Comparison of ENCODE assay signal across 23 cellular contexts in the genomic region with DNA sequence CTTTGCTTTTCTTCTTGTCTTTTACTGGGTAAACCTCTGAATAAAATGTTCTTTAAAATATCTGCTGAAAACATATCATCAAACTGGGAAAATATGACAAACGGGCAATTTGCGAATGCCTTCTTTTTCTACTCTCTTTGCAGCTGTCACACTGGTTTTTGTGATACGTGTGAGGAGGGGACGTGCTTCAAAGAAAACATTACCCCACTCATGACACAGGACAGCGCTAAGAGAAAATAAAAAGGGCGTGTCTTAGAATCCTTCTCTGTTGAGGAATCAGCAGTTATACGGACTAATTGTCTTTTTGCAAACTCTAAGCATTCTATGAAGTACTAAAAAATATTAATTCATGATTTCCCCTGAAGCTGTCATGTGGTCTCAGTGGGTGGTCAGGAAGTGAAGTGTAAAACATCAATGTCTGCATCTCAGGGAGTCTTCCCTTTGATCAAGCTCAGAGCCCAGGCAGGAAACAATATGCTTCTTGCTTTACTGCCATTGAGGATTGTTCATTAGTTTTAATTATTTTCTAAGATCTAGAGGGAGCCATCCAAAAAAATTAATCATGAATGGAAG.
DNase-seq lines count a peak whose midpoint lies in the region; ATAC-seq and TF ChIP-seq lines count a peak whose summit lies in the region.
"Had no signal": no experiment of that assay in that cellular context is flagged by ENCODE, and none has a peak within 500 bp of the region (broad histone marks: within the 10 kb centered on the region; RNA-seq: fewer than 3 reads in every experiment).

No MANE protein-coding gene starts in this region.

- no peaks in the 10 kb centered on the region for H3K36me3 ChIP-seq in CD4-positive, alpha-beta memory T cell (ENCODE audit: insufficient read depth, low read length)
- no peaks in the 10 kb centered on the region for H3K36me3 ChIP-seq in naive thymus-derived CD4-positive, alpha-beta T cell (ENCODE audit: control insufficient read depth in 2 of 3, insufficient read depth in 3 of 3, low read length in 3 of 3)
- no peaks in the 10 kb centered on the region for H3K36me3 ChIP-seq in PC-3 (ENCODE audit: low read depth, low read length)
- H3K36me3 ChIP-seq: neutrophil, right lobe of liver, SJCRH30 had no signal

- no peak overlapping the region for H3K4me2 ChIP-seq in PC-3 (ENCODE audit: low read length)

- H3K9me2 ChIP-seq in PC-3 (replicated peaks; ENCODE audit: low read length): no peaks in the 10 kb centered on the region

- no peak for DNase-seq in activated CD4-positive, alpha-beta T cell treated with anti-CD3 and anti-CD28 coated beads, Interleukin-2, amount 10 ng/mL, durations not matched to agents 24 days and 14 days
- no peak for DNase-seq in activated CD4-positive, alpha-beta T cell treated with anti-CD3 and anti-CD28 coated beads, Interleukin-2, amount 50 U/mL, for 1 hour
- DNase-seq in CD4-positive, alpha-beta memory T cell: peak in 4 of 5 donors; percentile 1 to 17 (median 9)
- no peak for DNase-seq in T-helper 2 cell treated with Interferon-gamma antibody and Interleukin-4, amounts not matched to agents 5 μg/mL and 100 μg/mL, for 36 hours (ENCODE audit: low spot score)
- peak in 7 of 9 donors; percentile 12 to 60 (median 48) for DNase-seq in naive thymus-derived CD4-positive, alpha-beta T cell
- no peak for DNase-seq in PC-3
- DNase-seq in NCI-H2227 treated with DMSO at 0.1 percent for 48 hours (lab: John Stamatoyannopoulos, UW): no peak
- DNase-seq: 8988T; activated CD4-positive, alpha-beta T cell treated with anti-CD3 and anti-CD28 coated beads for 1 hour; activated effector memory CD4-positive, alpha-beta T cell treated with Interleukin-2 at 50 U/mL for 16 hours; amygdala; GDM1; hypothalamus; NCI-H1048; NCI-H187; NCI-H526; right lobe of liver; stimulated activated CD4-positive, alpha-beta T cell treated with anti-CD3 and anti-CD28 coated beads, Interleukin-4, amount 100 ng/mL, for 1 hour had no signal

- ATAC-seq in naive thymus-derived CD4-positive, alpha-beta T cell: peak; percentile 76
- ATAC-seq in HG03571 (IDR thresholded peaks at IDR 0.05; ENCODE audit: unreplicated experiment): no peak
- no peak for ATAC-seq in PC-3
- ATAC-seq: left lobe of liver, right lobe of liver had no signal

- CTCF ChIA-PET in CD4-positive, alpha-beta memory T cell (lab: Charles Lee; ENCODE audit: partially characterized antibody): no interaction called here
- CTCF ChIA-PET in naive thymus-derived CD4-positive, alpha-beta T cell (lab: Charles Lee): interaction anchor here (0.7 kb wide), 1 partner anchor 995 kb away, joined by 3 read pairs; no protein-coding TSS in a partner anchor
- CTCF ChIA-PET in PC-3 (lab: Charles Lee): no interaction called here

- H3F3A ChIP-seq in PC-3 (ENCODE audit: low read length, unreplicated experiment): no peaks in the 10 kb centered on the region

- peaks cover 0 to 4% of the 10 kb centered on the region in 2 donors for H3K9me3 ChIP-seq in CD4-positive, alpha-beta memory T cell (ENCODE audit: control insufficient read depth in 1 of 2, low read length in 2 of 2)
- H3K9me3 ChIP-seq in naive thymus-derived CD4-positive, alpha-beta T cell (ENCODE audit: control insufficient read depth in 2 of 3, low read length in 3 of 3): no peaks in the 10 kb centered on the region
- peaks cover 21% of the 10 kb centered on the region for H3K9me3 ChIP-seq in PC-3 (ENCODE audit: low read length)
- H3K9me3 ChIP-seq: neutrophil, right lobe of liver had no signal

- H3K79me2 ChIP-seq in PC-3 (ENCODE audit: low read length): no peaks in the 10 kb centered on the region

- H4K20me1 ChIP-seq in PC-3 (ENCODE audit: low read length): no peaks in the 10 kb centered on the region

- H3K27ac Mint-ChIP-seq in activated CD4-positive, alpha-beta T cell treated with anti-CD3 and anti-CD28 coated beads, Interleukin-2, amount 10 ng/mL, durations not matched to agents 24 days and 14 days: no peak overlapping the region
- H3K27ac Mint-ChIP-seq in CD4-positive, alpha-beta memory T cell: peak overlapping the region in 5 of 7 donors; percentile 33 to 70 (median 47)
- H3K27ac Mint-ChIP-seq in T-helper 2 cell treated with Interferon-gamma antibody and Interleukin-4, amounts not matched to agents 5 μg/mL and 100 μg/mL, for 36 hours: peak overlapping the region; percentile 64
- H3K27ac Mint-ChIP-seq in naive thymus-derived CD4-positive, alpha-beta T cell: peak overlapping the region in 8 of 9 donors; percentile 66 to 93 (median 83)
- H3K27ac Mint-ChIP-seq: memory B cell had no signal

- H3K4me1 Mint-ChIP-seq in activated CD4-positive, alpha-beta T cell treated with anti-CD3 and anti-CD28 coated beads, Interleukin-2, amount 10 ng/mL, durations not matched to agents 24 days and 14 days: peaks cover 2% of the 10 kb centered on the region
- H3K4me1 Mint-ChIP-seq in CD4-positive, alpha-beta memory T cell: peaks cover 3 to 16% (median 10%) of the 10 kb centered on the region in 4 donors
- H3K4me1 Mint-ChIP-seq in T-helper 2 cell treated with Interferon-gamma antibody and Interleukin-4, amounts not matched to agents 5 μg/mL and 100 μg/mL, for 36 hours (ENCODE audit: low read depth): peaks cover 11% of the 10 kb centered on the region
- peaks cover 7 to 44% (median 30%) of the 10 kb centered on the region in 7 donors for H3K4me1 Mint-ChIP-seq in naive thymus-derived CD4-positive, alpha-beta T cell
- H3K4me1 Mint-ChIP-seq: memory B cell had no signal

- no peaks in the 10 kb centered on the region for H3K27me3 ChIP-seq in CD4-positive, alpha-beta memory T cell (ENCODE audit: insufficient read depth, low read length)
- H3K27me3 ChIP-seq in naive thymus-derived CD4-positive, alpha-beta T cell (ENCODE audit: control insufficient read depth in 2 of 2, insufficient read depth in 2 of 2, low read length in 2 of 2): no peaks in the 10 kb centered on the region
- no peaks in the 10 kb centered on the region for H3K27me3 ChIP-seq in PC-3 (ENCODE audit: low read length)
- H3K27me3 ChIP-seq: neutrophil, right lobe of liver, SJCRH30 had no signal

- intact Hi-C loops in activated CD4-positive, alpha-beta T cell treated with anti-CD3 and anti-CD28 coated beads, Interleukin-2, amount 10 ng/mL, durations not matched to agents 24 days and 14 days (cut with micrococcal nuclease): no loop called here
- intact Hi-C loops in CD4-positive, alpha-beta memory T cell (cut with micrococcal nuclease): no loop called here
- intact Hi-C loops in naive thymus-derived CD4-positive, alpha-beta T cell (cut with micrococcal nuclease): loop anchor here in 1 of 2 donors (5.0 to 10.0 kb wide), 3 partner anchors 122 to 998 kb away; partner anchors contain the start of genes CRBN and TRNT1
- intact Hi-C loops in PC-3 (cut with micrococcal nuclease): no loop called here

- H3K4me3 Mint-ChIP-seq in activated CD4-positive, alpha-beta T cell treated with anti-CD3 and anti-CD28 coated beads, Interleukin-2, amount 10 ng/mL, durations not matched to agents 24 days and 14 days: peak overlapping the region; percentile 32
- peak overlapping the region in 7 of 8 donors; percentile 37 to 74 (median 62) for H3K4me3 Mint-ChIP-seq in CD4-positive, alpha-beta memory T cell
- peak overlapping the region; percentile 27 for H3K4me3 Mint-ChIP-seq in T-helper 2 cell treated with Interferon-gamma antibody and Interleukin-4, amounts not matched to agents 5 μg/mL and 100 μg/mL, for 36 hours
- H3K4me3 Mint-ChIP-seq in naive thymus-derived CD4-positive, alpha-beta T cell: peak overlapping the region; percentile 48 to 85 (median 74)
- H3K4me3 Mint-ChIP-seq: memory B cell had no signal

- H3K4me3 ChIP-seq in CD4-positive, alpha-beta memory T cell (ENCODE audit: low read length in 2 of 2): no peak overlapping the region
- no peak overlapping the region for H3K4me3 ChIP-seq in naive thymus-derived CD4-positive, alpha-beta T cell (ENCODE audit: low read length)
- no peak overlapping the region for H3K4me3 ChIP-seq in PC-3 (ENCODE audit: low read length)
- H3K4me3 ChIP-seq: right lobe of liver, SJCRH30 had no signal

- H2AFZ ChIP-seq in PC-3 (ENCODE audit: low read length): no peak overlapping the region

- H3K27ac ChIP-seq in CD4-positive, alpha-beta memory T cell (ENCODE audit: low read depth, low read length): no peak overlapping the region
- peak overlapping the region; percentile 45 for H3K27ac ChIP-seq in naive thymus-derived CD4-positive, alpha-beta T cell (ENCODE audit: low read depth, low read length)
- no peak overlapping the region for H3K27ac ChIP-seq in PC-3 (ENCODE audit: low read length)
- H3K27ac ChIP-seq: neutrophil, right lobe of liver, SJCRH30 had no signal

- no peak for TF ChIP-seq CTCF in PC-3 (conservative IDR thresholded peaks at IDR 0.05; ENCODE audit: low read depth, low read length)

- BruUV-seq in PC-3 (replicated peaks; lab: Mats Ljungman, UMichigan): no TSS peak

- POLR2A ChIA-PET in CD4-positive, alpha-beta memory T cell (lab: Charles Lee; ENCODE audit: partially characterized antibody): interaction anchor here (0.6 kb wide), 1 partner anchor 32 kb away, joined by 3 read pairs; no protein-coding TSS in a partner anchor
- POLR2A ChIA-PET in naive thymus-derived CD4-positive, alpha-beta T cell (lab: Charles Lee): interaction anchor here (0.6 kb wide), 1 partner anchor 1004 kb away, joined by 4 read pairs; no protein-coding TSS in a partner anchor
- POLR2A ChIA-PET in PC-3 (lab: Charles Lee; ENCODE audit: unreplicated experiment): no interaction called here

- H3K36me3 Mint-ChIP-seq in activated CD4-positive, alpha-beta T cell treated with anti-CD3 and anti-CD28 coated beads, Interleukin-2, amount 10 ng/mL, durations not matched to agents 24 days and 14 days (ENCODE audit: low read depth): no peaks in the 10 kb centered on the region
- H3K36me3 Mint-ChIP-seq in CD4-positive, alpha-beta memory T cell: peaks cover 0 to 1% of the 10 kb centered on the region in 2 donors
- H3K36me3 Mint-ChIP-seq in T-helper 2 cell treated with Interferon-gamma antibody and Interleukin-4, amounts not matched to agents 5 μg/mL and 100 μg/mL, for 36 hours (ENCODE audit: low read depth): no peaks in the 10 kb centered on the region
- H3K36me3 Mint-ChIP-seq in naive thymus-derived CD4-positive, alpha-beta T cell: peaks cover 0 to 6% (median 0%) of the 10 kb centered on the region in 5 donors
- H3K36me3 Mint-ChIP-seq: memory B cell had no signal

- H3K27me3 Mint-ChIP-seq in activated CD4-positive, alpha-beta T cell treated with anti-CD3 and anti-CD28 coated beads, Interleukin-2, amount 10 ng/mL, durations not matched to agents 24 days and 14 days: no peaks in the 10 kb centered on the region
- peaks cover 0 to 2% of the 10 kb centered on the region in 2 donors for H3K27me3 Mint-ChIP-seq in CD4-positive, alpha-beta memory T cell
- H3K27me3 Mint-ChIP-seq in T-helper 2 cell treated with Interferon-gamma antibody and Interleukin-4, amounts not matched to agents 5 μg/mL and 100 μg/mL, for 36 hours (ENCODE audit: low read depth): no peaks in the 10 kb centered on the region
- H3K27me3 Mint-ChIP-seq in naive thymus-derived CD4-positive, alpha-beta T cell: peaks cover 0 to 3% (median 0%) of the 10 kb centered on the region in 5 donors

- peaks cover 30% of the 10 kb centered on the region for H3K9me3 Mint-ChIP-seq in activated CD4-positive, alpha-beta T cell treated with anti-CD3 and anti-CD28 coated beads, Interleukin-2, amount 10 ng/mL, durations not matched to agents 24 days and 14 days
- H3K9me3 Mint-ChIP-seq in CD4-positive, alpha-beta memory T cell: peaks cover 8 to 19% (median 16%) of the 10 kb centered on the region in 8 donors
- peaks cover 43% of the 10 kb centered on the region for H3K9me3 Mint-ChIP-seq in T-helper 2 cell treated with Interferon-gamma antibody and Interleukin-4, amounts not matched to agents 5 μg/mL and 100 μg/mL, for 36 hours
- peaks cover 0 to 18% (median 6%) of the 10 kb centered on the region in 11 donors for H3K9me3 Mint-ChIP-seq in naive thymus-derived CD4-positive, alpha-beta T cell

- H3K9ac ChIP-seq in PC-3 (ENCODE audit: low read length): no peak overlapping the region

- H3K4me1 ChIP-seq in CD4-positive, alpha-beta memory T cell (ENCODE audit: insufficient read depth, low read length): no peaks in the 10 kb centered on the region
- peaks cover 0 to 12% of the 10 kb centered on the region in 2 donors for H3K4me1 ChIP-seq in naive thymus-derived CD4-positive, alpha-beta T cell (ENCODE audit: control insufficient read depth in 2 of 2, insufficient read depth in 2 of 2, low read length in 2 of 2)
- H3K4me1 ChIP-seq in PC-3 (ENCODE audit: insufficient read depth, low read length): no peaks in the 10 kb centered on the region
- H3K4me1 ChIP-seq: right lobe of liver had no signal

Comparison
In these comparisons a context has a peak if more than half of its experiments do, and no peak if none do; other contexts are left out.
1. DNase-seq: peak in CD4-positive, alpha-beta memory T cell (4 of 5) and naive thymus-derived CD4-positive, alpha-beta T cell (7 of 9); none in activated CD4-positive, alpha-beta T cell treated with anti-CD3 and anti-CD28 coated beads, Interleukin-2, amount 10 ng/mL, durations not matched to agents 24 days and 14 days (single experiment), activated CD4-positive, alpha-beta T cell treated with anti-CD3 and anti-CD28 coated beads, Interleukin-2, amount 50 U/mL, for 1 hour (single experiment), T-helper 2 cell treated with Interferon-gamma antibody and Interleukin-4, amounts not matched to agents 5 μg/mL and 100 μg/mL, for 36 hours (single experiment), PC-3 (single experiment) and NCI-H2227 treated with DMSO at 0.1 percent for 48 hours (single experiment).
2. Peak in every context shown above with its lines, with median percentiles within 50 percentile points of each other: H3K4me3 Mint-ChIP-seq.